ENCODE assay signal across 1 cellular context in the genomic region with DNA sequence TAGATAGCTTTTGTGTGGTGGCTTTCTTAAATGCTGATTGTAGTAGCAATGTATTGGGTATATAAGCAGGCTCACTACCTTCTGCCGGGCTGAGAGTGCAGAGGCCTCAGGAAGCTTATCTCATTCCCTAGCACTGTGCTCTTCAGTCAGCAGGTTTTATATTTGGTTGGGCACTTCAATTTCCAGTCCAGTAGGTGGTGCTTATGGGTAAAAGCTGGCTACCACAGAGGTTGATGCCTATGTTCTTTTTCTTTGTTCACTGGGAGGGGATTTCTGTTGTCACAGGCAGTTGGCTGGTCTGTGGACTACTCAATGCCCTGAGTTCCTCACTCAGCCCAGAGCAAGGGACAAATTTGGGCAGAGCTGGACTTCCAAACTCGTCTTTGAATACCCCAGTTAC.
TF ChIP-seq lines count a peak whose summit lies in the region.

No MANE protein-coding gene starts in this region.

TF ChIP-seq in endothelial cell of umbilical vein, 7 proteins besides CTCF, POLR2A, EP300 and RAD21 (continued from another document):
- TF ChIP-seq, protein P1, sequence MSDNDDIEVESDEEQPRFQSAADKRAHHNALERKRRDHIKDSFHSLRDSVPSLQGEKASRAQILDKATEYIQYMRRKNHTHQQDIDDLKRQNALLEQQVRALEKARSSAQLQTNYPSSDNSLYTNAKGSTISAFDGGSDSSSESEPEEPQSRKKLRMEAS (IDR thresholded peaks at IDR 0.05; ENCODE audit: insufficient read depth, insufficient read length): no peak
TF ChIP-seq in endothelial cell of umbilical vein: peak in this region for 0.
